Comparison of ENCODE assay signal across 12 cellular contexts in genomic region chrX:68842781-68843581, GRCh38. TPM values are rescaled to one million over a fixed set of nuclear protein-coding genes. Genes with fewer than 3 reads are reported as not detected.
A peak's percentile ranks its signal among the peaks of the same experiment; 100 is the strongest.
DNase-seq lines count a peak whose midpoint lies in the region; ATAC-seq and TF ChIP-seq lines count a peak whose summit lies in the region.
"Had no signal": no experiment of that assay in that cellular context is flagged by ENCODE, and none has a peak within 500 bp of the region (broad histone marks: within the 10 kb centered on the region; RNA-seq: fewer than 3 reads in every experiment).

No MANE protein-coding gene starts in this region.

- H3K27ac ChIP-seq in body of pancreas, result peak overlapping the region in 1 of 4 donors; percentile 25
- H3K27ac ChIP-seq in thyroid gland, result no peak overlapping the region
- H3K27ac ChIP-seq: sigmoid colon had no signal

- TF ChIP-seq POLR2A in body of pancreas (IDR thresholded peaks at IDR 0.05) (no peak), thyroid gland (IDR thresholded peaks at IDR 0.05) (no peak)

- H3K27me3 ChIP-seq in body of pancreas (no peaks in the 10 kb centered on the region), thyroid gland (no peaks in the 10 kb centered on the region)
- H3K27me3 ChIP-seq: sigmoid colon had no signal

- H3K4me1 ChIP-seq in body of pancreas (peaks cover 17% of the 10 kb centered on the region), thyroid gland (peaks cover 8 to 10% of the 10 kb centered on the region in 2 donors)

- intact Hi-C loops in body of pancreas (cut with DNase I), result no loop called here
- intact Hi-C loops in left colon (cut with DNase I, micrococcal nuclease), result no loop called here
- intact Hi-C loops in thyroid gland (cut with DNase I), result no loop called here

- TF ChIP-seq CTCF in body of pancreas (IDR thresholded peaks at IDR 0.05) (no peak), thyroid gland (IDR thresholded peaks at IDR 0.05) (no peak)

- DNase-seq in NCI-H2196 (lab: John Stamatoyannopoulos, UW; ENCODE audit: unreplicated experiment) (peak; percentile 12), NCI-H2196 treated with DMSO at 0.1 percent for 48 hours (lab: John Stamatoyannopoulos, UW; ENCODE audit: unreplicated experiment) (no peak), body of pancreas (peak in 3 of 4 donors; percentile 27 to 48 (median 37)), left colon (peak; percentile 57 to 65), thyroid gland (peak; percentile 59 to 61), inferior parietal cortex (ENCODE audit: extremely low spot score) (no peak), NCI-H510A (lab: John Stamatoyannopoulos, UW) (no peak)
- DNase-seq: activated effector memory CD4-positive, alpha-beta T cell treated with Interleukin-2 at 50 U/mL for 16 hours; effector CD4-positive, alpha-beta T cell; H9; sigmoid colon had no signal

- no peaks in the 10 kb centered on the region for H3K9me3 ChIP-seq in body of pancreas
- H3K9me3 ChIP-seq in thyroid gland, result no peaks in the 10 kb centered on the region
- H3K9me3 ChIP-seq: sigmoid colon had no signal

- H3K4me3 ChIP-seq in body of pancreas (no peak overlapping the region), thyroid gland (replicated peaks in 1 of 3) (no peak overlapping the region)
- H3K4me3 ChIP-seq: sigmoid colon had no signal

- H3K36me3 ChIP-seq in body of pancreas (replicated peaks in 1 of 2; ENCODE audit: insufficient read depth in 1 of 2, low read depth in 2 of 2) (no peaks in the 10 kb centered on the region), thyroid gland (peaks cover 0 to 10% of the 10 kb centered on the region in 2 donors)

- WGBS in body of pancreas, 2 donors, result 38 to 68% methylated on average over 7 to 8 of the region's 12 CpGs
- WGBS in thyroid gland, 2 donors, result 57 to 61% methylated on average over 6 to 8 of the region's 12 CpGs

- ATAC-seq in body of pancreas (no peak), left colon (peak; percentile 55), HG02610 (IDR thresholded peaks at IDR 0.05; ENCODE audit: unreplicated experiment) (no peak)

RNA-seq across cellular contexts. Expression of gene EFNB1, which starts 14.2 kb away (rescaled TPM):
- total RNA-seq in body of pancreas (10 to 100 TPM; 10.9 to 12.5 TPM), left colon (10 to 100 TPM; 68.5 to 80.0 TPM), thyroid gland (10 to 100 TPM; 17.6 to 26.9 (median 20.8) TPM)

Comparison
In these comparisons a context has a peak if more than half of its experiments do, and no peak if none do; other contexts are left out.
1. DNase-seq: peak in NCI-H2196 (single experiment), body of pancreas (3 of 4), left colon (2 of 2) and thyroid gland (2 of 2); none in NCI-H2196 treated with DMSO at 0.1 percent for 48 hours (single experiment), inferior parietal cortex (single experiment) and NCI-H510A (single experiment).